8 cellular contexts compared by ENCODE assay signal in genomic region chr4:70705856-70706461, GRCh38. TPM values are rescaled to one million over a fixed set of nuclear protein-coding genes. Genes with fewer than 3 reads are reported as not detected.
DNase-seq lines count a peak whose midpoint lies in the region; ATAC-seq and TF ChIP-seq lines count a peak whose summit lies in the region.

No MANE protein-coding gene starts in this region.

- H3K27ac ChIP-seq in KMS-11 (peak overlapping the region; percentile 62), aorta (ENCODE audit: low read depth in 1 of 2, low read length in 2 of 2) (peak overlapping the region; percentile 80 to 84)

- no peaks in the 10 kb centered on the region for H3K9me3 ChIP-seq in aorta (ENCODE audit: control insufficient read depth, low read length)

- H3K36me3 Mint-ChIP-seq in central memory CD8-positive, alpha-beta T cell (ENCODE audit: insufficient read depth), result peaks cover 5% of the 10 kb centered on the region
- H3K36me3 Mint-ChIP-seq in memory B cell, result no peaks in the 10 kb centered on the region

- H3K4me2 ChIP-seq in KMS-11, result peak overlapping the region; percentile 98

- peaks cover 51% of the 10 kb centered on the region for H3K79me2 ChIP-seq in KMS-11 (ENCODE audit: insufficient read depth, low read depth)

- intact Hi-C loops in aorta (cut with DNase I), result loop anchor here (2.0 to 10.0 kb wide), 3 partner anchors 17 to 129 kb away; partner anchors contain the start of genes GRSF1 (in 1 of the 2) and UTP3 (in 1 of the 2)
- intact Hi-C loops in posterior cingulate gyrus (cut with DNase I), result loop anchor here (2.0 kb wide), 2 partner anchors 15 to 17 kb away; partner anchors contain the start of genes RUFY3 and UTP3

- H3K4me3 ChIP-seq in GM12864 (ENCODE audit: low read depth, low read length), result peak overlapping the region; percentile 83
- H3K4me3 ChIP-seq in KMS-11 (IDR thresholded peaks at IDR 0.05; ENCODE audit: insufficient read depth, low read depth, low read length), result peak overlapping the region; percentile 99
- peak overlapping the region; percentile 91 to 92 for H3K4me3 ChIP-seq in aorta (ENCODE audit: low read length in 2 of 2)

- H3K9me3 Mint-ChIP-seq in central memory CD8-positive, alpha-beta T cell, result no peaks in the 10 kb centered on the region
- H3K9me3 Mint-ChIP-seq in memory B cell, result no peaks in the 10 kb centered on the region

- H3K27ac Mint-ChIP-seq in central memory CD8-positive, alpha-beta T cell (ENCODE audit: low read depth), result peak overlapping the region; percentile 88
- peak overlapping the region; percentile 91 for H3K27ac Mint-ChIP-seq in memory B cell

- H3K27me3 ChIP-seq in KMS-11 (ENCODE audit: insufficient read depth, low read depth), result no peaks in the 10 kb centered on the region
- H3K27me3 ChIP-seq in aorta (ENCODE audit: control insufficient read depth in 1 of 2, insufficient read depth in 2 of 2, low read length in 1 of 2), result no peaks in the 10 kb centered on the region

- TF ChIP-seq CTCF in GM12864 (IDR thresholded peaks at IDR 0.05; ENCODE audit: low read depth, low read length, missing control alignments), result no peak
- TF ChIP-seq CTCF in KMS-11 (conservative IDR thresholded peaks at IDR 0.05; ENCODE audit: low read depth, low read length), result no peak

- H4K20me1 ChIP-seq in KMS-11 (ENCODE audit: insufficient read depth), result no peaks in the 10 kb centered on the region

- H3K9ac ChIP-seq in KMS-11, result peak overlapping the region; percentile 71

- peak overlapping the region; percentile 86 for H3K4me3 Mint-ChIP-seq in central memory CD8-positive, alpha-beta T cell
- H3K4me3 Mint-ChIP-seq in memory B cell, result peak overlapping the region; percentile 91

- no peaks in the 10 kb centered on the region for H3K27me3 Mint-ChIP-seq in central memory CD8-positive, alpha-beta T cell
- H3K27me3 Mint-ChIP-seq in memory B cell, result no peaks in the 10 kb centered on the region

- H3K4me1 ChIP-seq in KMS-11 (ENCODE audit: low read depth, poor library complexity, severe bottlenecking) (peaks cover 32% of the 10 kb centered on the region), aorta (ENCODE audit: control insufficient read depth in 1 of 2, insufficient read depth in 2 of 2, low read length in 2 of 2) (peaks cover 5 to 7% of the 10 kb centered on the region in 2 donors)

- WGBS in aorta, 2 donors, result 1 to 2% methylated on average over 17 of the region's 17 CpGs

- peak overlapping the region; percentile 51 for H2AFZ ChIP-seq in KMS-11 (ENCODE audit: low read depth)

- ATAC-seq in central memory CD8-positive, alpha-beta T cell (replicated peaks; ENCODE audit: extremely low read depth, poor library complexity, severe bottlenecking), result no peak
- ATAC-seq in memory B cell (ENCODE audit: low read depth), result no peak
- peak; percentile 5 for ATAC-seq in aorta (ENCODE audit: low FRiP score)

- H3K36me3 ChIP-seq in KMS-11 (ENCODE audit: insufficient read depth), result no peaks in the 10 kb centered on the region
- H3K36me3 ChIP-seq in aorta (ENCODE audit: control insufficient read depth in 1 of 2, insufficient read depth in 2 of 2, low read length in 1 of 2), result no peaks in the 10 kb centered on the region

- no peak for DNase-seq in GM12864 (ENCODE audit: low read depth)
- no peak for DNase-seq in central memory CD8-positive, alpha-beta T cell (ENCODE audit: low spot score in 2 of 2)
- no peak for DNase-seq in memory B cell (ENCODE audit: low spot score in 2 of 2)
- no peak for DNase-seq in aorta
- DNase-seq in posterior cingulate gyrus, result no peak
- no peak for DNase-seq in COR-L47 (lab: John Stamatoyannopoulos, UW)
- no peak for DNase-seq in OCI-M2 (lab: John Stamatoyannopoulos, UW; ENCODE audit: unreplicated experiment)

- peaks cover 23% of the 10 kb centered on the region for H3K4me1 Mint-ChIP-seq in central memory CD8-positive, alpha-beta T cell
- H3K4me1 Mint-ChIP-seq in memory B cell, result peaks cover 27% of the 10 kb centered on the region

RNA-seq across cellular contexts. Expression of gene RUFY3, which starts 15.8 kb away (rescaled TPM):
- 10 to 100 TPM; 48.5 to 96.9 TPM for total RNA-seq in aorta
- polyA plus RNA-seq in aorta, result 10 to 100 TPM in 1 of 2 donors, 1 to 10 TPM in 1; 7.4 to 35.7 TPM

RNA-seq across cellular contexts. Expression of gene UTP3, which starts 17.6 kb away (rescaled TPM):
- total RNA-seq in aorta, result 10 to 100 TPM; 22.0 to 25.0 TPM
- polyA plus RNA-seq in aorta, result 10 to 100 TPM; 17.6 to 22.9 TPM

RNA-seq across cellular contexts. Expression of gene JCHAIN, which starts 39.7 kb away (rescaled TPM):
- total RNA-seq in aorta, result 10 to 100 TPM in 1 of 2 donors, 1 to 10 TPM in 1; 8.0 to 33.8 TPM
- polyA plus RNA-seq in aorta, result 10 to 100 TPM in 1 of 2 donors, 1 to 10 TPM in 1; 2.7 to 23.3 TPM
